ENCODE assay signal across 13 cellular contexts in the genomic region with DNA sequence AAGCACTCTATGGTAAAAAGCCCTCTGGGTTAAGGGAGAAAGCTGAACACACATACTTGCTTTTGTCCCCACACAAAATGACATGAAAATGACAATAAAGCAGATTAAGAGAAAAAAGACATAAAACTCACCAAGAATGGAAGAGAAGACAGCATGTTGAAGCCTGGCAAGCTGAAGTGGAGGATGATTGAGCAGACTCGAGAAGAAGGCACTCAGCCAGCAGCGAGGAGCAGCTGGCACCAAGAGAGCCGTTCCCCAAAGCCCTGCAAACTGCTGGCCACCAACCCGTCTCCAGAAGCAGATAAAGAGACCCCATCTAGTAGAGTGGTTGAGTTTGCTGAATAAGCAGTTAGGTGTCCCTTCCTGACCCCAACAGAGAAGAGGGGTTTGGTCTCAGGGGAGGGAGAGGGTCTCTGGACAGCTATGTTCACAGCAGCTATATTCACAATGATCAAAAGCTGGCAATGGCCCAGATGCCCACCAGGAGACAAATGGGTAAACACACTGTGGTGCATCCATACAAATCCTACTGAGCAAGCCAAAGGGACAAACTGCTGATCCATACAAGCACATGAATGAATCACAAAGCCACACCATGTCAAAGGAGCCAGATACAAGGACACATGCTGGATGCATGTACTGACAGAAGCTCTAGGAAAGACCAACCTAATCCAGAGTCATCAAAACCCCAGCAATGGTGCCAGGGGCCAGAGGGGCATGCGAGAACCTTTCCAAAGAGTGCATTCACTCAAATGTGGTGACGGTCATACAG. TPM values are rescaled to one million over a fixed set of nuclear protein-coding genes. Genes with fewer than 3 reads are reported as not detected.
DNase-seq lines count a peak whose midpoint lies in the region; ATAC-seq and TF ChIP-seq lines count a peak whose summit lies in the region.
"Had no signal": no experiment of that assay in that cellular context is flagged by ENCODE, and none has a peak within 500 bp of the region (broad histone marks: within the 10 kb centered on the region; RNA-seq: fewer than 3 reads in every experiment).

No MANE protein-coding gene starts in this region.

- 0 out of 2 replicates have a peak, but pooled peaks cover 4% of the 10 kb centered on the region for H3F3A ChIP-seq in PC-9 (ENCODE audit: insufficient read depth, low read depth)

- no peaks in the 10 kb centered on the region for H3K27me3 ChIP-seq in PC-9 (ENCODE audit: insufficient read depth, low read depth)
- H3K27me3 ChIP-seq: upper lobe of left lung had no signal

- H3K4me1 ChIP-seq in PC-9 (replicated peaks; ENCODE audit: insufficient read depth): no peaks in the 10 kb centered on the region

- H3K4me1 Mint-ChIP-seq in activated naive CD8-positive, alpha-beta T cell (ENCODE audit: low read depth): peaks cover 27% of the 10 kb centered on the region
- peaks cover 4% of the 10 kb centered on the region for H3K4me1 Mint-ChIP-seq in activated naive CD8-positive, alpha-beta T cell treated with anti-CD3 and anti-CD28 coated beads, Interleukin-2, amount 50 U/mL, for 24 hours
- H3K4me1 Mint-ChIP-seq in WTC11 (peaks cover 13% of the 10 kb centered on the region), immature natural killer cell (peaks cover 37 to 58% of the 10 kb centered on the region in 2 donors)

- no peaks in the 10 kb centered on the region for H3K9me2 ChIP-seq in PC-9 (ENCODE audit: insufficient read depth)

- H3K27me3 Mint-ChIP-seq in activated naive CD8-positive, alpha-beta T cell: no peaks in the 10 kb centered on the region
- H3K27me3 Mint-ChIP-seq in activated naive CD8-positive, alpha-beta T cell treated with anti-CD3 and anti-CD28 coated beads, Interleukin-2, amount 50 U/mL, for 24 hours: no peaks in the 10 kb centered on the region
- H3K27me3 Mint-ChIP-seq in WTC11 (ENCODE audit: low read depth) (no peaks in the 10 kb centered on the region), immature natural killer cell (ENCODE audit: low read depth in 3 of 3) (peaks cover 0 to 3% (median 3%) of the 10 kb centered on the region in 3 donors)

- no peak for DNase-seq in activated naive CD8-positive, alpha-beta T cell treated with anti-CD3 and anti-CD28 coated beads, Interleukin-2, amount 50 U/mL, for 24 hours
- DNase-seq in WTC11 (ENCODE audit: low spot score): no peak
- DNase-seq in immature natural killer cell: no peak
- DNase-seq in superior temporal gyrus (ENCODE audit: extremely low spot score): peak; percentile 72
- no peak for DNase-seq in SKM-1 treated with dmso at 0.1 percent for 144 hours (lab: John Stamatoyannopoulos, UW; ENCODE audit: unreplicated experiment)
- DNase-seq in PC-9: no peak
- DNase-seq in NCI-H2196 treated with DMSO at 0.1 percent for 48 hours (lab: John Stamatoyannopoulos, UW; ENCODE audit: unreplicated experiment): no peak
- DNase-seq: MV-4-11, NCI-H524 treated with DMSO at 0.1 percent for 48 hours, SIG-M5, upper lobe of left lung had no signal

- intact Hi-C loops in PC-9 (cut with micrococcal nuclease; ENCODE audit: unreplicated experiment): no loop called here

- no peak for TF ChIP-seq CTCF in WTC11 (IDR thresholded peaks at IDR 0.05)
- no peak for TF ChIP-seq CTCF in PC-9 (conservative IDR thresholded peaks at IDR 0.05)

- H3K9me3 ChIP-seq in PC-9 (ENCODE audit: insufficient read depth, low read depth): no peaks in the 10 kb centered on the region
- H3K9me3 ChIP-seq: upper lobe of left lung had no signal

- H4K20me1 ChIP-seq in PC-9 (ENCODE audit: insufficient read depth): peaks cover 73% of the 10 kb centered on the region

- no peak overlapping the region for H3K4me2 ChIP-seq in PC-9

- POLR2A ChIA-PET in WTC11 (lab: Charles Lee): no interaction called here
- POLR2A ChIA-PET in PC-9 (lab: Charles Lee; ENCODE audit: unreplicated experiment): no interaction called here

- peak overlapping the region; percentile 90 for H3K27ac Mint-ChIP-seq in activated naive CD8-positive, alpha-beta T cell
- H3K27ac Mint-ChIP-seq in activated naive CD8-positive, alpha-beta T cell treated with anti-CD3 and anti-CD28 coated beads, Interleukin-2, amount 50 U/mL, for 24 hours: no peak overlapping the region
- peak overlapping the region; percentile 82 for H3K27ac Mint-ChIP-seq in WTC11
- H3K27ac Mint-ChIP-seq in immature natural killer cell: peak overlapping the region in 5 of 6 donors; percentile 16 to 58 (median 29)

- H3K36me3 ChIP-seq in PC-9 (ENCODE audit: low read depth): peaks cover 26% of the 10 kb centered on the region

- BruUV-seq in PC-9 (replicated peaks; lab: Mats Ljungman, UMichigan): no TSS peak

- no peak overlapping the region for H3K4me3 ChIP-seq in PC-9
- H3K4me3 ChIP-seq: lung, upper lobe of left lung had no signal

- no peak overlapping the region for H3K4me3 Mint-ChIP-seq in activated naive CD8-positive, alpha-beta T cell
- no peak overlapping the region for H3K4me3 Mint-ChIP-seq in activated naive CD8-positive, alpha-beta T cell treated with anti-CD3 and anti-CD28 coated beads, Interleukin-2, amount 50 U/mL, for 24 hours
- H3K4me3 Mint-ChIP-seq in WTC11 (no peak overlapping the region), immature natural killer cell (no peak overlapping the region)

- peaks cover 4% of the 10 kb centered on the region for H3K36me3 Mint-ChIP-seq in activated naive CD8-positive, alpha-beta T cell
- H3K36me3 Mint-ChIP-seq in activated naive CD8-positive, alpha-beta T cell treated with anti-CD3 and anti-CD28 coated beads, Interleukin-2, amount 50 U/mL, for 24 hours (ENCODE audit: low read depth): peaks cover 56% of the 10 kb centered on the region
- peaks cover 56% of the 10 kb centered on the region for H3K36me3 Mint-ChIP-seq in WTC11
- peaks cover 9 to 36% (median 13%) of the 10 kb centered on the region in 3 donors for H3K36me3 Mint-ChIP-seq in immature natural killer cell

- no peak for ATAC-seq in activated naive CD8-positive, alpha-beta T cell treated with anti-CD3 and anti-CD28 coated beads, Interleukin-2, amount 50 U/mL, for 24 hours
- ATAC-seq in WTC11: no peak

- peaks cover 39% of the 10 kb centered on the region for H3K79me2 ChIP-seq in PC-9 (ENCODE audit: low read depth)

- H3K9me3 Mint-ChIP-seq in activated naive CD8-positive, alpha-beta T cell (ENCODE audit: low read depth): no peaks in the 10 kb centered on the region
- H3K9me3 Mint-ChIP-seq in activated naive CD8-positive, alpha-beta T cell treated with anti-CD3 and anti-CD28 coated beads, Interleukin-2, amount 50 U/mL, for 24 hours: no peaks in the 10 kb centered on the region
- H3K9me3 Mint-ChIP-seq in WTC11: no peaks in the 10 kb centered on the region
- no peaks in the 10 kb centered on the region for H3K9me3 Mint-ChIP-seq in immature natural killer cell

- H3K27ac ChIP-seq in PC-9: no peak overlapping the region
- H3K27ac ChIP-seq: upper lobe of left lung had no signal

- CTCF ChIA-PET in WTC11 (lab: Charles Lee) (interaction anchor here (0.6 to 1.2 kb wide), 2 partner anchors 13 to 15 kb away, joined by 3 to 4 read pairs; no protein-coding TSS in a partner anchor), PC-9 (lab: Charles Lee) (no interaction called here)

- no peak overlapping the region for H2AFZ ChIP-seq in PC-9

TF ChIP-seq in WTC11, 78 proteins besides CTCF, POLR2A, EP300 and RAD21 (continues in another document):
- TF ChIP-seq ATF1 (CRISPR knock-in tag; IDR thresholded peaks at IDR 0.05): no peak
- TF ChIP-seq, protein P1, sequence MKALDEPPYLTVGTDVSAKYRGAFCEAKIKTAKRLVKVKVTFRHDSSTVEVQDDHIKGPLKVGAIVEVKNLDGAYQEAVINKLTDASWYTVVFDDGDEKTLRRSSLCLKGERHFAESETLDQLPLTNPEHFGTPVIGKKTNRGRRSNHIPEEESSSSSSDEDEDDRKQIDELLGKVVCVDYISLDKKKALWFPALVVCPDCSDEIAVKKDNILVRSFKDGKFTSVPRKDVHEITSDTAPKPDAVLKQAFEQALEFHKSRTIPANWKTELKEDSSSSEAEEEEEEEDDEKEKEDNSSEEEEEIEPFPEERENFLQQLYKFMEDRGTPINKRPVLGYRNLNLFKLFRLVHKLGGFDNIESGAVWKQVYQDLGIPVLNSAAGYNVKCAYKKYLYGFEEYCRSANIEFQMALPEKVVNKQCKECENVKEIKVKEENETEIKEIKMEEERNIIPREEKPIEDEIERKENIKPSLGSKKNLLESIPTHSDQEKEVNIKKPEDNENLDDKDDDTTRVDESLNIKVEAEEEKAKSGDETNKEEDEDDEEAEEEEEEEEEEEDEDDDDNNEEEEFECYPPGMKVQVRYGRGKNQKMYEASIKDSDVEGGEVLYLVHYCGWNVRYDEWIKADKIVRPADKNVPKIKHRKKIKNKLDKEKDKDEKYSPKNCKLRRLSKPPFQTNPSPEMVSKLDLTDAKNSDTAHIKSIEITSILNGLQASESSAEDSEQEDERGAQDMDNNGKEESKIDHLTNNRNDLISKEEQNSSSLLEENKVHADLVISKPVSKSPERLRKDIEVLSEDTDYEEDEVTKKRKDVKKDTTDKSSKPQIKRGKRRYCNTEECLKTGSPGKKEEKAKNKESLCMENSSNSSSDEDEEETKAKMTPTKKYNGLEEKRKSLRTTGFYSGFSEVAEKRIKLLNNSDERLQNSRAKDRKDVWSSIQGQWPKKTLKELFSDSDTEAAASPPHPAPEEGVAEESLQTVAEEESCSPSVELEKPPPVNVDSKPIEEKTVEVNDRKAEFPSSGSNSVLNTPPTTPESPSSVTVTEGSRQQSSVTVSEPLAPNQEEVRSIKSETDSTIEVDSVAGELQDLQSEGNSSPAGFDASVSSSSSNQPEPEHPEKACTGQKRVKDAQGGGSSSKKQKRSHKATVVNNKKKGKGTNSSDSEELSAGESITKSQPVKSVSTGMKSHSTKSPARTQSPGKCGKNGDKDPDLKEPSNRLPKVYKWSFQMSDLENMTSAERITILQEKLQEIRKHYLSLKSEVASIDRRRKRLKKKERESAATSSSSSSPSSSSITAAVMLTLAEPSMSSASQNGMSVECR (CRISPR knock-in tag; IDR thresholded peaks at IDR 0.05; ENCODE audit: borderline replicate concordance): no peak
- TF ChIP-seq, protein P2, sequence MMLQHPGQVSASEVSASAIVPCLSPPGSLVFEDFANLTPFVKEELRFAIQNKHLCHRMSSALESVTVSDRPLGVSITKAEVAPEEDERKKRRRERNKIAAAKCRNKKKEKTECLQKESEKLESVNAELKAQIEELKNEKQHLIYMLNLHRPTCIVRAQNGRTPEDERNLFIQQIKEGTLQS (CRISPR knock-in tag; conservative IDR thresholded peaks at IDR 0.05): no peak

RNA-seq across cellular contexts. Expression of a gene that starts 36.9 kb away (rescaled TPM):
- 63.9 to 74.9 TPM (median 68.7 TPM) in 3 replicates for total RNA-seq in WTC11 (2021)
- 10 to 100 TPM; 20.3 to 47.0 (median 23.6) TPM for polyA plus RNA-seq in immature natural killer cell
- 66.6 and 79.6 TPM in 2 replicates for total RNA-seq in PC-9 (2021)

RNA-seq across cellular contexts. Expression of a gene that starts 48.7 kb away (rescaled TPM):
- total RNA-seq in WTC11 (2021) (62.1 to 65.6 TPM (median 63.1 TPM) in 3 replicates), PC-9 (2021) (43.7 and 46.2 TPM in 2 replicates)
- 100 to 1,000 TPM in 2 of 3 donors, 10 to 100 TPM in 1; 84.6 to 146 (median 112) TPM for polyA plus RNA-seq in immature natural killer cell
